1 cellular context compared by ENCODE assay signal in the genomic region with DNA sequence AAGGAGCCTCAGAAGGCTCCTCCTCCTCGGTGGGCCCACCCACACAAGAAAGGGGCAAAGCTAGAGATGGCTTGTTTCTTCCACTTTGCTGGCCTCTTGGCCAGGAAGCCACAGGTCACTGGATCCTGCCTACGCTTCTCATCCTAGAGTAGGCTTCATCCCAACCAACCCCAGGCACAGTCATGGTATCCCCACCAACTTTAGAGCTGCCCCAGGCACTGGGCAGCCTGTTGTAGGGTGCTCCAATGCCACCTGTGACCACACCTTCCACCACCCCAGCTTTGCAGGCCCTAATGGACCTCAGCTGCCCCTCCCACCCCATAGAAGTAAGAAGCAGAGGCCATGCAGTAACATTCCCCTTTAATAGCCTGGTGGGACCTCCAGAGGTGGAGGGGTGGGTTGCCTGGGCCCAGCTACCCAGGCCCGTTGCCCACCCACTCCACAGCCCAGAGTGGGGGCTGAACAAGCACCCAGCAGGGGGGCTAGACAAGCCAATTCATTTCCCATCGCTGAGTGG.
TF ChIP-seq lines count a peak whose summit lies in the region.

No MANE protein-coding gene starts in this region.

TF ChIP-seq in HEK293, 187 proteins besides CTCF, POLR2A, EP300 and RAD21 (continued from another document):
- TF ChIP-seq SCRT1 (tag by site-specific recombination; IDR thresholded peaks at IDR 0.05; ENCODE audit: borderline replicate concordance) (peak; percentile 92), RBAK (tag by site-specific recombination; IDR thresholded peaks at IDR 0.05) (no peak), ZFP69B (tag by site-specific recombination; IDR thresholded peaks at IDR 0.05) (peak; percentile 94; the same call in 1 of the 2 replicates), SCRT2 (tag by site-specific recombination; IDR thresholded peaks at IDR 0.05) (peak; percentile 94)
